In the genomic region with DNA sequence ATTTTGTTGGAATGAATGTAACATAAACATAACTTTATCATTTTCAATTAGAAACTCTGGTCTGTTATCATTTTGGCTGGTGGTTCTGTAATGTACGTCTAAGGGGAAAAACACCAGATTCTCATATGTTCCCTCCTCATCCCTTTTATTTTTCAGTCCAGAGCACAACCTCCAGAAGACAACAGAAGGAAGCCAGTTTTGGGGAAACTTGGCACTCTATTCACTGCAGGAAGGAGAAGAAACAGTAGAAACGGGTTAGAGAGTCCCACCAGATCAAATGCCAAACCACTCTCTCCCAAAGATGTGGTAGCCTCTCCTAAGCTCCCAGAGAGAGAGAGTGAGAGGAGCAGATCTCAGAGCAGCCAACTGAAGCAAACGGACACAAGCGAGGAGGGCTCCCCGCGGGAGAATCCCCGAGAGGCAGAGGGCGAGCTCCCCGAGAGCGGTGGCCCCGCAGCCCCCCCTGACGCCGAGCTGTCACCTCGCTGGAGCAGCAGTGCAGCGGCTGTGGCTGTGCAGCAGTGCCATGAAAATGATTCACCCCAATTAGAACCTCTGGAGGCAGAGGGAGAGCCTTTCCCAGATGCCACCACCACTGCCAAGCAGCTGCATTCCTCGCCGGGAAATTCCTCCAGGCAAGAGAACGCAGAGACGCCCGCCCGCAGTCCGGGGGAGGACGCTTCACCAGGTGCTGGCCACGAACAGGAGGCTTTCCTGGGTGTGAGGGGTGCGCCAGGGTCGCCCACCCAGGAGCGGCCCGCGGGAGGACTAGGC, we compare ENCODE assay signal across 8 cellular contexts.
DNase-seq lines count a peak whose midpoint lies in the region; ATAC-seq and TF ChIP-seq lines count a peak whose summit lies in the region.

No MANE protein-coding gene starts in this region.

- H3K9me3 ChIP-seq in muscle layer of duodenum (ENCODE audit: control insufficient read depth in 1 of 2, low read length in 2 of 2) (no peaks in the 10 kb centered on the region), vagina (no peaks in the 10 kb centered on the region)

- H3K27ac ChIP-seq in muscle layer of duodenum (ENCODE audit: low read length) (no peak overlapping the region), vagina (peak overlapping the region; percentile 90)

- peaks cover 0 to 28% of the 10 kb centered on the region in 2 donors for H3K4me1 ChIP-seq in muscle layer of duodenum (ENCODE audit: control insufficient read depth in 1 of 2, insufficient read depth in 2 of 2, low read length in 2 of 2)
- peaks cover 45% of the 10 kb centered on the region for H3K4me1 ChIP-seq in vagina

- TF ChIP-seq POLR2A in vagina (IDR thresholded peaks at IDR 0.05), result no peak

- TF ChIP-seq CTCF in GM10248 (IDR thresholded peaks at IDR 0.05; ENCODE audit: control extremely low read depth, extremely low read depth, low read depth, missing control alignments) (no peak), epithelial cell of esophagus (IDR thresholded peaks at IDR 0.05; ENCODE audit: insufficient read depth, low read depth, low read length, missing control alignments) (no peak), vagina (IDR thresholded peaks at IDR 0.05) (no peak)

- ATAC-seq in HG03097 (IDR thresholded peaks at IDR 0.05; ENCODE audit: low FRiP score, unreplicated experiment), result peak; percentile 6
- no peak for ATAC-seq in HG03095 (IDR thresholded peaks at IDR 0.05; ENCODE audit: unreplicated experiment)

- peaks cover 3% of the 10 kb centered on the region for H3K27me3 ChIP-seq in muscle layer of duodenum (ENCODE audit: low read depth, low read length)
- no peaks in the 10 kb centered on the region for H3K27me3 ChIP-seq in vagina

- peak overlapping the region; percentile 66 for H3K4me3 ChIP-seq in epithelial cell of esophagus (ENCODE audit: low read length)
- peak overlapping the region; percentile 62 to 94 for H3K4me3 ChIP-seq in muscle layer of duodenum (ENCODE audit: low read depth in 1 of 2, low read length in 2 of 2)
- H3K4me3 ChIP-seq in vagina, result peak overlapping the region; percentile 58 to 71

- POLR2A ChIA-PET in GM10248 (lab: Yijun Ruan, JAX), result interaction anchor here (0.6 to 1.3 kb wide), 3 partner anchors 10 to 27 kb away, joined by 3 to 6 read pairs (median 4); no protein-coding TSS in a partner anchor

- CTCF ChIA-PET in GM10248 (lab: Yijun Ruan, JAX), result interaction anchor here (0.8 to 3.9 kb wide), 18 partner anchors 9 to 67 kb away, joined by 3 to 27 read pairs (median 8); no protein-coding TSS in a partner anchor

- intact Hi-C loops in vagina (cut with DNase I), result no loop called here

- DNase-seq in GM10248 (ENCODE audit: extremely low spot score) (peak; percentile 38), epithelial cell of esophagus (ENCODE audit: low read depth) (peak; percentile 72), vagina (ENCODE audit: extremely low spot score in 2 of 2) (no peak), GOT3 (lab: John Stamatoyannopoulos, UW) (no peak)
- peak; percentile 49 for DNase-seq in activated CD4-positive, alpha-beta T cell treated with anti-CD3 and anti-CD28 coated beads for 48 hours

- H3K36me3 ChIP-seq in muscle layer of duodenum (ENCODE audit: control insufficient read depth in 1 of 2, insufficient read depth in 2 of 2, low read length in 2 of 2), result no peaks in the 10 kb centered on the region
- H3K36me3 ChIP-seq in vagina, result no peaks in the 10 kb centered on the region

Comparison
In these comparisons a context has a peak if more than half of its experiments do, and no peak if none do; other contexts are left out.
1. DNase-seq: peak in GM10248 (single experiment), activated CD4-positive, alpha-beta T cell treated with anti-CD3 and anti-CD28 coated beads for 48 hours (single experiment) and epithelial cell of esophagus (single experiment); none in vagina (0 of 2) and GOT3 (single experiment).
2. Peak in every context shown above with its lines, with median percentiles within 50 percentile points of each other: H3K4me3 ChIP-seq.